ENCODE assay signal across 8 cellular contexts in the genomic region with DNA sequence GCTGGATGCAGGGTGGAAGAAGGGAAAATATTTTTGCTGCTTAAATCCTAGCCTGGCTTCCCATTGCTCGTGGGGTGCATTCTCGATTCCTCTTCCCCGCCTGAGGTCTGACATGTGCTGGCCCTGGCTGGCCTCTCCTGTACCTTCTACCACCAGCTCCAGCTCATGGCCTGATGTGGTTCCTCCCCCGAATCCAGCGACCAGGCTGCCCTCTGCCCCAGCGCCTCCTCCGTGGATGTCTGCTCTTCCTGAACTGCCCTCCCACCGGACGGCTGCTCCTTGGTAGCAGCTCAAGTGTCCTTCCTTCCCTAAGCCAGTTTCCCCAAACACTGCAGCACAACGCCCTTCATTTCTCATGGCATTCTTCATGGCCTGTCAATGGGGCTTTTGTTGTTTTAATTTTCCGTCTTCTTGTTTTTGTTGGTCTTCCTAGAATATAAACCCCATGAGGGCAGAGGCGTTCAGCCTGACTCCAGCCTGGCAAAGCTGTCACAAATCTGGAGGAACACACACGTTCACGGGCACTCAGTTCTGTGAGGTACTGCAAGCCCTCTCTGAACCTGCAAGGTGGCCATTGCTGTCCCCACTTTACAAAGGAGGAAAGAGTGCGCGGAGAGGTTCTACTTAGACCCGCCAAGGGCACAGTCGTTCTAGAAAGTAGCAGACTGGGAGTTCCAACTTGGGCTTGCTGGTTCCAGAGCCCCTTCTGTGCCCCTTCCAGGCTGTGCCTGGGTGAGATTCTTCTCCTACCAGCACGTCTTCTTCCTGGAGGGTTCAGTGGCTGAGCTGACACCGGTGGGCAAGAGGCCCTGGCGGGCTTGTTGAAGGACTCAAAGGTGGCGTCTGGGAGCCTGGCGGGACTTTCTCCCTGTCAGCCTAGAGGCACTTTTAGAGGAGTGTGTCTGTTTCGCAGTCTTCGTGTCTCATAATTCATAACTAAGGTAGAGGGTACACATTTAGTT. TPM values are rescaled to one million over a fixed set of nuclear protein-coding genes. Genes with fewer than 3 reads are reported as not detected.
DNase-seq lines count a peak whose midpoint lies in the region; ATAC-seq and TF ChIP-seq lines count a peak whose summit lies in the region.

No MANE protein-coding gene starts in this region.

- no peak overlapping the region for H3K23ac ChIP-seq in mesenchymal stem cell (ENCODE audit: low read length in 2 of 2)

- H3K4me3 ChIP-seq in heart left ventricle (peak overlapping the region in 8 of 12 donors; percentile 20 to 94 (median 56)), mesenchymal stem cell (ENCODE audit: insufficient read depth in 1 of 2, low read depth in 1 of 2, low read length in 2 of 2) (no peak overlapping the region), uterus (peak overlapping the region in 1 of 2 donors; percentile 36)

- H3K27me3 Mint-ChIP-seq in activated naive CD8-positive, alpha-beta T cell: no peaks in the 10 kb centered on the region

- DNase-seq in heart left ventricle (peak in 1 of 5 donors; percentile 38), cardiac septum (ENCODE audit: low spot score) (no peak), mesenchymal stem cell (peak; percentile 13), uterus (no peak), SW480 (ENCODE audit: low spot score) (no peak), globus pallidus (ENCODE audit: low spot score) (no peak)
- DNase-seq in stimulated activated CD4-positive, alpha-beta T cell treated with anti-CD3 and anti-CD28 coated beads, Interleukin-1b, Interleukin-23, amount 100 ng/mL, for 48 hours: no peak

- no peak overlapping the region for H2BK5ac ChIP-seq in mesenchymal stem cell (ENCODE audit: low read depth, low read length, poor library complexity, severe bottlenecking)

- no peaks in the 10 kb centered on the region for H3K36me3 ChIP-seq in heart left ventricle
- H3K36me3 ChIP-seq in mesenchymal stem cell (ENCODE audit: control insufficient read depth in 1 of 2, insufficient read depth in 2 of 2, low read depth in 1 of 2, low read length in 2 of 2): no peaks in the 10 kb centered on the region
- H3K36me3 ChIP-seq in uterus: no peaks in the 10 kb centered on the region

- H3K4me2 ChIP-seq in mesenchymal stem cell (ENCODE audit: low read length, poor library complexity, severe bottlenecking): no peak overlapping the region

- no peak for TF ChIP-seq CTCF in heart left ventricle (IDR thresholded peaks at IDR 0.05)
- TF ChIP-seq CTCF in uterus (IDR thresholded peaks at IDR 0.05): no peak

- H3K79me1 ChIP-seq in mesenchymal stem cell (replicated peaks; ENCODE audit: low read length, poor library complexity, severe bottlenecking): peaks cover 6% of the 10 kb centered on the region

- no peak overlapping the region for H3K9ac ChIP-seq in mesenchymal stem cell (ENCODE audit: low read length)

- H3K4me1 ChIP-seq in heart left ventricle (peaks cover 0 to 43% (median 29%) of the 10 kb centered on the region in 12 donors), mesenchymal stem cell (ENCODE audit: control insufficient read depth, insufficient read depth, low read depth, low read length) (peaks cover 28% of the 10 kb centered on the region), uterus (peaks cover 0 to 4% of the 10 kb centered on the region in 2 donors)

- H3K9me3 ChIP-seq in heart left ventricle: no peaks in the 10 kb centered on the region
- H3K9me3 ChIP-seq in mesenchymal stem cell (ENCODE audit: control insufficient read depth, low read length): no peaks in the 10 kb centered on the region
- no peaks in the 10 kb centered on the region for H3K9me3 ChIP-seq in uterus

- H3K36me3 Mint-ChIP-seq in activated naive CD8-positive, alpha-beta T cell: no peaks in the 10 kb centered on the region

- no peak overlapping the region for H2AK5ac ChIP-seq in mesenchymal stem cell (ENCODE audit: low read length, severe bottlenecking)

- intact Hi-C loops in heart left ventricle (cut with DNase I) (loop anchor here in 7 of 10 donors (2.0 to 5.0 kb wide), 4 partner anchors 41 to 71 kb away; no protein-coding TSS in a partner anchor), cardiac septum (cut with DNase I) (loop anchor here (2.0 to 5.0 kb wide), 3 partner anchors 35 to 61 kb away; partner anchors contain the start of gene C11orf24), uterus (cut with DNase I; ENCODE audit: low total_unique reads) (loop anchor here (10.0 kb wide), 1 partner anchor 73 kb away; no protein-coding TSS in a partner anchor)

- no peaks in the 10 kb centered on the region for H3K9me3 Mint-ChIP-seq in activated naive CD8-positive, alpha-beta T cell (ENCODE audit: low read depth)

- peak overlapping the region; percentile 79 for H3K4me3 Mint-ChIP-seq in activated naive CD8-positive, alpha-beta T cell

- no peak overlapping the region for H2BK15ac ChIP-seq in mesenchymal stem cell (ENCODE audit: low read depth, poor library complexity, severe bottlenecking)

- H3K27ac ChIP-seq in heart left ventricle (peak overlapping the region in 11 of 12 donors; percentile 27 to 81 (median 61)), mesenchymal stem cell (ENCODE audit: low read length, poor library complexity, severe bottlenecking) (no peak overlapping the region), uterus (peak overlapping the region; percentile 74 to 83)

- H3K4me1 Mint-ChIP-seq in activated naive CD8-positive, alpha-beta T cell (ENCODE audit: low read depth): peaks cover 15% of the 10 kb centered on the region

- peak overlapping the region; percentile 81 for H3K27ac Mint-ChIP-seq in activated naive CD8-positive, alpha-beta T cell

- TF ChIP-seq POLR2A in heart left ventricle (IDR thresholded peaks at IDR 0.05) (no peak), uterus (IDR thresholded peaks at IDR 0.05) (no peak)

- peak overlapping the region in 1 of 2 experiments; percentile 69 for H3K18ac ChIP-seq in mesenchymal stem cell (ENCODE audit: low read depth in 1 of 2, low read length in 2 of 2)

- H4K91ac ChIP-seq in mesenchymal stem cell (ENCODE audit: low read length): no peak overlapping the region

- H3K14ac ChIP-seq in mesenchymal stem cell (ENCODE audit: low read length in 2 of 2): no peak overlapping the region

- ATAC-seq in heart left ventricle: no peak

- peak overlapping the region in 1 of 2 experiments; percentile 57 for H3K4ac ChIP-seq in mesenchymal stem cell (ENCODE audit: low read depth in 1 of 2, low read length in 2 of 2)

- H2BK120ac ChIP-seq in mesenchymal stem cell (ENCODE audit: low read depth, low read length): no peak overlapping the region

- no peak overlapping the region for H2AFZ ChIP-seq in mesenchymal stem cell (ENCODE audit: low read depth, low read length)

- peak overlapping the region in 1 of 2 experiments; percentile 59 for H2BK12ac ChIP-seq in mesenchymal stem cell (ENCODE audit: low read length in 2 of 2)

- H4K8ac ChIP-seq in mesenchymal stem cell (ENCODE audit: low read length): no peak overlapping the region

- WGBS in heart left ventricle, 4 donors: 74 to 84% (median 79%) methylated on average over 25 of the region's 25 CpGs
- 77% methylated on average over 23 of the region's 25 CpGs for WGBS in mesenchymal stem cell

- H3K27me3 ChIP-seq in heart left ventricle (peaks cover 0 to 3% (median 0%) of the 10 kb centered on the region in 9 donors), mesenchymal stem cell (ENCODE audit: control insufficient read depth in 1 of 2, insufficient read depth in 1 of 2, low read length in 2 of 2) (no peaks in the 10 kb centered on the region), uterus (no peaks in the 10 kb centered on the region)

RNA-seq across cellular contexts. Expression of gene LRP5, which starts 1.0 kb away (rescaled TPM):
- total RNA-seq in heart left ventricle (10 to 100 TPM; 34.5 to 62.5 (median 39.8) TPM), cardiac septum (38.6 TPM), uterus (10 to 100 TPM; 19.1 to 86.2 (median 43.9) TPM)
- polyA plus RNA-seq in heart left ventricle: 10 to 100 TPM; 30.2 to 44.0 TPM
- polyA plus RNA-seq in mesenchymal stem cell (2013, experiment 1 of 2): 46.4 TPM
- 41.4 TPM for polyA plus RNA-seq in mesenchymal stem cell (2013, experiment 2 of 2)

RNA-seq across cellular contexts. Expression of gene C11orf24, which starts 39.7 kb away (rescaled TPM):
- total RNA-seq in heart left ventricle (10 to 100 TPM; 17.6 to 47.1 (median 31.6) TPM), cardiac septum (45.2 TPM), uterus (100 to 1,000 TPM in 1 of 4 donors, 10 to 100 TPM in 3; 23.2 to 136 (median 33.4) TPM)
- polyA plus RNA-seq in heart left ventricle: 10 to 100 TPM; 33.6 to 60.5 TPM
- polyA plus RNA-seq in mesenchymal stem cell (2013, experiment 1 of 2): 90.1 TPM
- 93.9 TPM for polyA plus RNA-seq in mesenchymal stem cell (2013, experiment 2 of 2)

Comparison
In these comparisons a context has a peak if more than half of its experiments do, and no peak if none do; other contexts are left out.
1. H3K4me3 ChIP-seq: peak in heart left ventricle (8 of 12); none in mesenchymal stem cell (0 of 2).